1 cellular context compared by ENCODE assay signal in genomic region chr11:47033439-47033838, GRCh38.
TF ChIP-seq lines count a peak whose summit lies in the region.

No MANE protein-coding gene starts in this region.

TF ChIP-seq in WTC11, 78 proteins besides CTCF, POLR2A, EP300 and RAD21 (continued from another document):
- TF ChIP-seq ZSCAN18 (CRISPR knock-in tag; IDR thresholded peaks at IDR 0.05), result no peak
- no peak for TF ChIP-seq PREB (CRISPR knock-in tag; IDR thresholded peaks at IDR 0.05; ENCODE audit: borderline replicate concordance)
- no peak for TF ChIP-seq HMGXB4 (CRISPR knock-in tag; IDR thresholded peaks at IDR 0.05)
- no peak for TF ChIP-seq RORB (CRISPR knock-in tag; IDR thresholded peaks at IDR 0.05)
- no peak for TF ChIP-seq MLX (CRISPR knock-in tag; IDR thresholded peaks at IDR 0.05)
